17 cellular contexts compared by ENCODE assay signal in the genomic region with DNA sequence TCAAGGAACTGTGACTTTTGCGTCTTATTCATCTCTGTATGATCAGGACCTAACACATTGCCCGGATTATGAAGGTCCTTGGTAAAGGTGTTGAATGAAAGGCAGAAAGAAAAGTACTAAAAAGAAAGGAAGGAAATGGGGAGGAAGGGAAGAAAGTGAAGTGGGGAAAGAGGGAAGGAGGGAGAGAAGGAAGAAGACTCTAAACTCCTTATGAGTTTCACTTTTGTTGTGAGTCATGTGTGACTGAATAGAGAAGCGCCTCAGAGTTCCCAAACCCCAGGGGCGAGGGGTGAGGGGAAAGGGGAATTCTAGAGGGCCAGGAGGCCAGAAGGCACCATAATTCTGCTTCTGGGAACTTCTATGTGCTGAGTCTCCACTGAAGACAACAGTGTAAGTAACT. TPM values are rescaled to one million over a fixed set of nuclear protein-coding genes. Genes with fewer than 3 reads are reported as not detected.
DNase-seq lines count a peak whose midpoint lies in the region; ATAC-seq, FAIRE-seq and TF ChIP-seq lines count a peak whose summit lies in the region.
"Had no signal": no experiment of that assay in that cellular context is flagged by ENCODE, and none has a peak within 500 bp of the region (broad histone marks: within the 10 kb centered on the region; RNA-seq: fewer than 3 reads in every experiment).

No MANE protein-coding gene starts in this region.

- peaks cover 2% of the 10 kb centered on the region; the same call in 1 of the 2 replicates for H3K27me3 Mint-ChIP-seq in HFFc6 (ENCODE audit: insufficient read depth)
- no peaks in the 10 kb centered on the region for H3K27me3 Mint-ChIP-seq in WTC11 (ENCODE audit: low read depth)
- peaks cover 14 to 18% of the 10 kb centered on the region in 2 donors for H3K27me3 Mint-ChIP-seq in stimulated activated naive B cell treated with anti-CD40 and anti-IgM and Interleukin-4, amounts not matched to agents 10 μg/mL and 1 μg/mL and 100 μg/mL, for 72 hours

- H3K36me3 Mint-ChIP-seq in HFFc6 (ENCODE audit: low read depth) (no peaks in the 10 kb centered on the region), WTC11 (no peaks in the 10 kb centered on the region)
- H3K36me3 Mint-ChIP-seq in stimulated activated naive B cell treated with anti-CD40 and anti-IgM and Interleukin-4, amounts not matched to agents 10 μg/mL and 1 μg/mL and 100 μg/mL, for 72 hours = no peaks in the 10 kb centered on the region
- H3K36me3 Mint-ChIP-seq: activated naive CD8-positive, alpha-beta T cell treated with anti-CD3 and anti-CD28 coated beads, Interleukin-2, amount 10 ng/mL, durations not matched to agents 7 days and 5 days had no signal

- peak; percentile 38 for ATAC-seq in WTC11
- no peak for ATAC-seq in stimulated activated naive B cell treated with anti-CD40 and anti-IgM and Interleukin-4, amounts not matched to agents 10 μg/mL and 1 μg/mL and 100 μg/mL, for 72 hours (replicated peaks)
- no peak for ATAC-seq in HG02852 (IDR thresholded peaks at IDR 0.05; ENCODE audit: unreplicated experiment)
- ATAC-seq: mucosa of descending colon, T-helper 17 cell had no signal

- no peak for FAIRE-seq in GM12891 (lab: Jason Lieb, UNC)

- H3K4me3 Mint-ChIP-seq in HFFc6 (peak overlapping the region; percentile 64), WTC11 (no peak overlapping the region)
- no peak overlapping the region for H3K4me3 Mint-ChIP-seq in stimulated activated naive B cell treated with anti-CD40 and anti-IgM and Interleukin-4, amounts not matched to agents 10 μg/mL and 1 μg/mL and 100 μg/mL, for 72 hours
- H3K4me3 Mint-ChIP-seq: activated naive CD8-positive, alpha-beta T cell treated with anti-CD3 and anti-CD28 coated beads, Interleukin-2, amount 10 ng/mL, durations not matched to agents 7 days and 5 days; T-helper 17 cell had no signal

- CTCF ChIA-PET in WTC11 (lab: Charles Lee) = no interaction called here

- H3K27ac Mint-ChIP-seq in HFFc6 (peak overlapping the region; percentile 44), WTC11 (no peak overlapping the region)
- no peak overlapping the region for H3K27ac Mint-ChIP-seq in stimulated activated naive B cell treated with anti-CD40 and anti-IgM and Interleukin-4, amounts not matched to agents 10 μg/mL and 1 μg/mL and 100 μg/mL, for 72 hours
- H3K27ac Mint-ChIP-seq: activated naive CD8-positive, alpha-beta T cell treated with anti-CD3 and anti-CD28 coated beads, Interleukin-2, amount 10 ng/mL, durations not matched to agents 7 days and 5 days; T-helper 17 cell had no signal

- H3K9me3 Mint-ChIP-seq in HFFc6 = no peaks in the 10 kb centered on the region
- no peaks in the 10 kb centered on the region for H3K9me3 Mint-ChIP-seq in WTC11
- no peaks in the 10 kb centered on the region for H3K9me3 Mint-ChIP-seq in stimulated activated naive B cell treated with anti-CD40 and anti-IgM and Interleukin-4, amounts not matched to agents 10 μg/mL and 1 μg/mL and 100 μg/mL, for 72 hours
- H3K9me3 Mint-ChIP-seq: activated naive CD8-positive, alpha-beta T cell treated with anti-CD3 and anti-CD28 coated beads, Interleukin-2, amount 10 ng/mL, durations not matched to agents 7 days and 5 days had no signal

- no peak for TF ChIP-seq POLR2A in GM12891 (IDR thresholded peaks at IDR 0.05; ENCODE audit: low read depth, low read length)

- H3K4me1 Mint-ChIP-seq in HFFc6 (ENCODE audit: low read depth) (peaks cover 20% of the 10 kb centered on the region), WTC11 (no peaks in the 10 kb centered on the region; the same call in 1 of the 2 replicates)
- peaks cover 3 to 6% of the 10 kb centered on the region in 2 donors for H3K4me1 Mint-ChIP-seq in stimulated activated naive B cell treated with anti-CD40 and anti-IgM and Interleukin-4, amounts not matched to agents 10 μg/mL and 1 μg/mL and 100 μg/mL, for 72 hours
- H3K4me1 Mint-ChIP-seq: activated naive CD8-positive, alpha-beta T cell treated with anti-CD3 and anti-CD28 coated beads, Interleukin-2, amount 10 ng/mL, durations not matched to agents 7 days and 5 days had no signal

- POLR2A ChIA-PET in WTC11 (lab: Charles Lee) = no interaction called here

- DNase-seq in COLO829 (ENCODE audit: low spot score) (peak; percentile 16), HFFc6 (no peak), WTC11 (ENCODE audit: low spot score) (no peak), myocyte (ENCODE audit: low read depth) (peak; percentile 17), GM12891 (ENCODE audit: insufficient read length, low spot score) (no peak), NCI-H2107 treated with DMSO at 0.1 percent for 48 hours (lab: John Stamatoyannopoulos, UW; ENCODE audit: unreplicated experiment) (no peak)
- no peak for DNase-seq in stimulated activated naive B cell treated with anti-CD40 and anti-IgM and Interleukin-4, amounts not matched to agents 10 μg/mL and 1 μg/mL and 100 μg/mL, for 72 hours
- DNase-seq: activated CD4-positive, alpha-beta T cell treated with anti-CD3 and anti-CD28 coated beads for 4 hours; activated naive CD8-positive, alpha-beta T cell treated with anti-CD3 and anti-CD28 coated beads, Interleukin-2, amount 10 ng/mL, durations not matched to agents 7 days and 5 days; DMS 273 treated with DMSO at 0.1 percent for 48 hours; heart left ventricle; mucosa of descending colon; NCI-H1694; NCI-H526; posterior cingulate gyrus; T-helper 17 cell had no signal

- TF ChIP-seq CTCF in HFFc6 (IDR thresholded peaks at IDR 0.05) = no peak
- no peak for TF ChIP-seq CTCF in WTC11 (IDR thresholded peaks at IDR 0.05)

TF ChIP-seq in WTC11, 78 proteins besides CTCF, POLR2A, EP300 and RAD21 (continues in another document):
- no peak for TF ChIP-seq KAT7 (CRISPR knock-in tag; IDR thresholded peaks at IDR 0.05; ENCODE audit: borderline replicate concordance)
- TF ChIP-seq, protein P1, sequence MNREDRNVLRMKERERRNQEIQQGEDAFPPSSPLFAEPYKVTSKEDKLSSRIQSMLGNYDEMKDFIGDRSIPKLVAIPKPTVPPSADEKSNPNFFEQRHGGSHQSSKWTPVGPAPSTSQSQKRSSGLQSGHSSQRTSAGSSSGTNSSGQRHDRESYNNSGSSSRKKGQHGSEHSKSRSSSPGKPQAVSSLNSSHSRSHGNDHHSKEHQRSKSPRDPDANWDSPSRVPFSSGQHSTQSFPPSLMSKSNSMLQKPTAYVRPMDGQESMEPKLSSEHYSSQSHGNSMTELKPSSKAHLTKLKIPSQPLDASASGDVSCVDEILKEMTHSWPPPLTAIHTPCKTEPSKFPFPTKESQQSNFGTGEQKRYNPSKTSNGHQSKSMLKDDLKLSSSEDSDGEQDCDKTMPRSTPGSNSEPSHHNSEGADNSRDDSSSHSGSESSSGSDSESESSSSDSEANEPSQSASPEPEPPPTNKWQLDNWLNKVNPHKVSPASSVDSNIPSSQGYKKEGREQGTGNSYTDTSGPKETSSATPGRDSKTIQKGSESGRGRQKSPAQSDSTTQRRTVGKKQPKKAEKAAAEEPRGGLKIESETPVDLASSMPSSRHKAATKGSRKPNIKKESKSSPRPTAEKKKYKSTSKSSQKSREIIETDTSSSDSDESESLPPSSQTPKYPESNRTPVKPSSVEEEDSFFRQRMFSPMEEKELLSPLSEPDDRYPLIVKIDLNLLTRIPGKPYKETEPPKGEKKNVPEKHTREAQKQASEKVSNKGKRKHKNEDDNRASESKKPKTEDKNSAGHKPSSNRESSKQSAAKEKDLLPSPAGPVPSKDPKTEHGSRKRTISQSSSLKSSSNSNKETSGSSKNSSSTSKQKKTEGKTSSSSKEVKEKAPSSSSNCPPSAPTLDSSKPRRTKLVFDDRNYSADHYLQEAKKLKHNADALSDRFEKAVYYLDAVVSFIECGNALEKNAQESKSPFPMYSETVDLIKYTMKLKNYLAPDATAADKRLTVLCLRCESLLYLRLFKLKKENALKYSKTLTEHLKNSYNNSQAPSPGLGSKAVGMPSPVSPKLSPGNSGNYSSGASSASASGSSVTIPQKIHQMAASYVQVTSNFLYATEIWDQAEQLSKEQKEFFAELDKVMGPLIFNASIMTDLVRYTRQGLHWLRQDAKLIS (CRISPR knock-in tag; IDR thresholded peaks at IDR 0.05; ENCODE audit: borderline replicate concordance) = no peak
- TF ChIP-seq NFE2L1 (CRISPR knock-in tag; IDR thresholded peaks at IDR 0.05) = no peak

TF ChIP-seq in GM12891, 5 proteins besides CTCF, POLR2A, EP300 and RAD21:
- no peak for TF ChIP-seq SPI1 (IDR thresholded peaks at IDR 0.05; ENCODE audit: low read depth, low read length)
- no peak for TF ChIP-seq PAX5 (IDR thresholded peaks at IDR 0.05; ENCODE audit: insufficient read depth, low read length, severe bottlenecking)

RNA-seq across cellular contexts. Expression of a gene that starts 30.9 kb away (rescaled TPM):
- 1 to 10 TPM; 2.4 to 7.5 (median 3.3) TPM for total RNA-seq in HFFc6 (2021; fragmentation: NEBNext Ultra II Directional; extraction: Animal tissue kit (Norgen Biotek cat#: 25700))
- total RNA-seq in WTC11 (2021) (7.4 to 9.2 TPM (median 8.3 TPM) in 3 replicates), myocyte (14.0 and 20.6 TPM in 2 replicates)
- polyA plus RNA-seq in myocyte (2012) = 7.5 TPM
- polyA plus RNA-seq in GM12891 (2012; ENCODE audit: low read depth, missing spikeins) = 0.04 TPM

RNA-seq across cellular contexts. Expression of a gene that starts 51.2 kb away (rescaled TPM):
- total RNA-seq in HFFc6 (2021; fragmentation: NEBNext Ultra II Directional; extraction: Animal tissue kit (Norgen Biotek cat#: 25700)) = 10 to 100 TPM; 13.8 to 16.6 (median 14.9) TPM
- 9.2 to 12.3 TPM (median 10.5 TPM) in 3 replicates for total RNA-seq in WTC11 (2021)
- total RNA-seq in myocyte = 12.3 and 12.7 TPM in 2 replicates
- polyA plus RNA-seq in myocyte (2012) = 7.3 TPM
- polyA plus RNA-seq in GM12891 (2012; ENCODE audit: low read depth, missing spikeins) = 9.5 TPM

Comparison
In these comparisons a context has a peak if more than half of its experiments do, and no peak if none do; other contexts are left out.
1. DNase-seq: peak in COLO829 (single experiment) and myocyte (single experiment); none in HFFc6 (single experiment), WTC11 (single experiment), GM12891 (single experiment), NCI-H2107 treated with DMSO at 0.1 percent for 48 hours (single experiment) and stimulated activated naive B cell treated with anti-CD40 and anti-IgM and Interleukin-4, amounts not matched to agents 10 μg/mL and 1 μg/mL and 100 μg/mL, for 72 hours (single experiment).